ENCODE assay signal across 11 cellular contexts in genomic region chr4:153241970-153242847, GRCh38. TPM values are rescaled to one million over a fixed set of nuclear protein-coding genes. Genes with fewer than 3 reads are reported as not detected.
DNase-seq lines count a peak whose midpoint lies in the region; ATAC-seq and TF ChIP-seq lines count a peak whose summit lies in the region.
"Had no signal": no experiment of that assay in that cellular context is flagged by ENCODE, and none has a peak within 500 bp of the region (broad histone marks: within the 10 kb centered on the region; RNA-seq: fewer than 3 reads in every experiment).

No MANE protein-coding gene starts in this region.

- H3K4me1 ChIP-seq in mucosa of descending colon (ENCODE audit: low read depth) = peaks cover 52% of the 10 kb centered on the region

- H3K9me3 ChIP-seq in mucosa of descending colon = no peaks in the 10 kb centered on the region
- H3K9me3 ChIP-seq: tibial nerve had no signal

- H3K36me3 ChIP-seq in mucosa of descending colon (ENCODE audit: low read depth) = no peaks in the 10 kb centered on the region

- H3K4me3 ChIP-seq in astrocyte of the spinal cord (ENCODE audit: low read depth, low read length) (no peak overlapping the region), mucosa of descending colon (no peak overlapping the region)
- H3K4me3 ChIP-seq: tibial nerve had no signal

- in situ Hi-C loops in astrocyte of the spinal cord (cut with HindIII; ENCODE audit: low sequenced_read_pairs) = no loop called here

- no peak for TF ChIP-seq CTCF in astrocyte of the spinal cord (IDR thresholded peaks at IDR 0.05; ENCODE audit: low read depth, low read length)
- TF ChIP-seq CTCF in mucosa of descending colon (IDR thresholded peaks at IDR 0.05) = no peak

- peak; percentile 66 for DNase-seq in astrocyte of the spinal cord (ENCODE audit: low read depth, low spot score)
- no peak for DNase-seq in mucosa of descending colon
- no peak for DNase-seq in NCI-H1105 (lab: John Stamatoyannopoulos, UW)
- no peak for DNase-seq in NCI-H1436 (lab: John Stamatoyannopoulos, UW)
- DNase-seq in midbrain (lab: John Stamatoyannopoulos, UW) = no peak
- DNase-seq in NCI-H226 = no peak
- DNase-seq: amygdala, NCI-H1694 treated with DMSO at 0.1 percent for 48 hours had no signal

- ATAC-seq in GM18907 (IDR thresholded peaks at IDR 0.05; ENCODE audit: unreplicated experiment) = peak; percentile 72
- ATAC-seq in HG03457 (IDR thresholded peaks at IDR 0.05; ENCODE audit: unreplicated experiment) = peak; percentile 53
- ATAC-seq in mucosa of descending colon = peak; percentile 62

- intact Hi-C loops in mucosa of descending colon (cut with DNase I, micrococcal nuclease) = no loop called here

RNA-seq across cellular contexts. Expression of gene TRIM2, which starts 38.0 kb away (rescaled TPM):
- 100 to 1,000 TPM in 2 of 3 donors, 10 to 100 TPM in 1; 96.4 to 167 (median 154) TPM for total RNA-seq in mucosa of descending colon
